In genomic region chr5:28714887-28715286, GRCh38 we compare ENCODE assay signal across 17 cellular contexts.
A peak's percentile ranks its signal among the peaks of the same experiment; 100 is the strongest.
DNase-seq lines count a peak whose midpoint lies in the region; ATAC-seq, FAIRE-seq and TF ChIP-seq lines count a peak whose summit lies in the region.
"Had no signal": no experiment of that assay in that cellular context is flagged by ENCODE, and none has a peak within 500 bp of the region (broad histone marks: within the 10 kb centered on the region; RNA-seq: fewer than 3 reads in every experiment).

No MANE protein-coding gene starts in this region.

- no peaks in the 10 kb centered on the region for H3F3A ChIP-seq in neural cell (ENCODE audit: insufficient read depth, low read length, poor library complexity, severe bottlenecking)

- in situ Hi-C loops in K562 (cut with MboI) = no loop called here

- peak; percentile 24 for DNase-seq in SK-N-DZ (ENCODE audit: low spot score)
- DNase-seq in K562 (ENCODE audit: extremely low read depth in 1 of 4, low spot score in 3 of 4) = no peak
- no peak for DNase-seq in chondrocyte (ENCODE audit: low spot score)
- DNase-seq in GM10266 (ENCODE audit: extremely low spot score) = no peak
- no peak for DNase-seq in Right ventricle myocardium inferior (ENCODE audit: missing footprints)
- DNase-seq: C1 segment of cervical spinal cord; Calu3; CD8-positive, alpha-beta memory T cell; DMS53; DMS79 treated with DMSO at 0.1 percent for 48 hours; GF-D8; GM23248; H9 had no signal

- POLR2A ChIA-PET in K562 (lab: Yijun Ruan, JAX) = no interaction called here

- intact Hi-C loops in K562 (cut with micrococcal nuclease) = no loop called here
- intact Hi-C loops in Right ventricle myocardium inferior (cut with DNase I) = no loop called here

- TF ChIP-seq CTCF in K562 (IDR thresholded peaks at IDR 0.05 in 2 of 3, conservative IDR thresholded peaks at IDR 0.05 in 1 of 3; ENCODE audit: insufficient read depth in 2 of 3, low read depth in 1 of 3, low read length in 3 of 3) (no peak), neural cell (IDR thresholded peaks at IDR 0.05; ENCODE audit: poor library complexity, severe bottlenecking) (no peak), chondrocyte (IDR thresholded peaks at IDR 0.05) (no peak), GM10266 (IDR thresholded peaks at IDR 0.05; ENCODE audit: control insufficient read depth, insufficient read depth, low read depth, missing control alignments) (no peak)

- no peak for TF ChIP-seq POLR2A in K562 (conservative IDR thresholded peaks at IDR 0.05)

- no peak overlapping the region for H3K4me2 ChIP-seq in K562 (ENCODE audit: insufficient read depth, low read length)
- H3K4me2 ChIP-seq in neural cell (ENCODE audit: low read length) = no peak overlapping the region

- H2AFZ ChIP-seq in K562 (ENCODE audit: low read depth, low read length) (no peak overlapping the region), neural cell (ENCODE audit: low read depth, low read length) (no peak overlapping the region)
- H2AFZ ChIP-seq: GM23248 had no signal

- no peaks in the 10 kb centered on the region for H3K4me1 Mint-ChIP-seq in chondrocyte (ENCODE audit: low read depth)
- H3K4me1 Mint-ChIP-seq: CD8-positive, alpha-beta memory T cell; H9 had no signal

- no peak overlapping the region for H3K27ac ChIP-seq in K562 (ENCODE audit: extremely low read depth, low read depth, low read length)
- no peak overlapping the region for H3K27ac ChIP-seq in neural cell (ENCODE audit: low read length)
- H3K27ac ChIP-seq: GM23248 had no signal

- H3K79me2 ChIP-seq in K562 (ENCODE audit: control insufficient read depth, insufficient read depth, low read length) (no peaks in the 10 kb centered on the region), neural cell (replicated peaks; ENCODE audit: insufficient read depth, low read length) (no peaks in the 10 kb centered on the region)

- H3K4me1 ChIP-seq in K562 (replicated peaks in 1 of 2; ENCODE audit: control insufficient read depth in 2 of 2, insufficient read depth in 2 of 2, low read length in 2 of 2) = no peaks in the 10 kb centered on the region

- no peaks in the 10 kb centered on the region for H3K9me2 ChIP-seq in neural cell (ENCODE audit: insufficient read depth, low read length)

- CTCF ChIA-PET in K562 (lab: Yijun Ruan, JAX; ENCODE audit: low intra/inter-chr PET ratio) = no interaction called here

- H3K4me3 ChIP-seq in K562 = no peak overlapping the region
- H3K4me3 ChIP-seq in neural cell (ENCODE audit: low read length) = no peak overlapping the region
- H3K4me3 ChIP-seq: GM23248 had no signal

- TF ChIP-seq EP300 in K562 (IDR thresholded peaks at IDR 0.05; ENCODE audit: low read length) (no peak), neural cell (conservative IDR thresholded peaks at IDR 0.05; ENCODE audit: poor library complexity, severe bottlenecking) (peak; percentile 88)

- no peak overlapping the region for H3K9ac ChIP-seq in K562 (ENCODE audit: insufficient read depth in 1 of 2, low read depth in 2 of 2, low read length in 2 of 2)
- H3K9ac ChIP-seq in neural cell (ENCODE audit: low read length) = no peak overlapping the region
- H3K9ac ChIP-seq: GM23248 had no signal

- ATAC-seq in K562 (no peak), Right ventricle myocardium inferior (no peak)
- ATAC-seq: HCT116 had no signal

- H3K36me3 ChIP-seq in K562 (ENCODE audit: control insufficient read depth, insufficient read depth, low read length) = no peaks in the 10 kb centered on the region
- no peaks in the 10 kb centered on the region for H3K36me3 ChIP-seq in neural cell (ENCODE audit: insufficient read depth, low read length)

- peak; percentile 59 for FAIRE-seq in K562 (lab: Jason Lieb, UNC)
- FAIRE-seq: GM12892, H1 had no signal

- no peak overlapping the region for H3K4me3 Mint-ChIP-seq in chondrocyte (ENCODE audit: unreplicated experiment)
- H3K4me3 Mint-ChIP-seq: CD8-positive, alpha-beta memory T cell; H9 had no signal

- H4K20me1 ChIP-seq in K562 (replicated peaks; ENCODE audit: control insufficient read depth, insufficient read depth, low read length) (no peaks in the 10 kb centered on the region), neural cell (ENCODE audit: insufficient read depth) (no peaks in the 10 kb centered on the region)

- peaks cover 9% of the 10 kb centered on the region for H3K27me3 Mint-ChIP-seq in chondrocyte (ENCODE audit: low read depth)
- H3K27me3 Mint-ChIP-seq: CD8-positive, alpha-beta memory T cell had no signal

- no peaks in the 10 kb centered on the region for H3K9me1 ChIP-seq in K562 (ENCODE audit: control insufficient read depth, insufficient read depth, low read length)

- no peaks in the 10 kb centered on the region for H3K9me3 Mint-ChIP-seq in chondrocyte (ENCODE audit: low read depth)
- H3K9me3 Mint-ChIP-seq: H9 had no signal

- H3K27ac Mint-ChIP-seq in chondrocyte (ENCODE audit: unreplicated experiment) = no peak overlapping the region
- H3K27ac Mint-ChIP-seq: CD8-positive, alpha-beta memory T cell; H9 had no signal

- TF ChIP-seq RAD21 in K562 (CRISPR knock-in tag; conservative IDR thresholded peaks at IDR 0.05 in 1 of 2, IDR thresholded peaks at IDR 0.05 in 1 of 2) (no peak), neural cell (conservative IDR thresholded peaks at IDR 0.05) (no peak)

- H3K36me3 Mint-ChIP-seq in chondrocyte (ENCODE audit: low read depth) = no peaks in the 10 kb centered on the region
- H3K36me3 Mint-ChIP-seq: CD8-positive, alpha-beta memory T cell had no signal

- BruUV-seq in K562 (replicated peaks; lab: Mats Ljungman, UMichigan) = no TSS peak

- H3K9me3 ChIP-seq in K562 (replicated peaks; ENCODE audit: control insufficient read depth, insufficient read depth, low read depth, low read length) (no peaks in the 10 kb centered on the region), neural cell (ENCODE audit: low read length) (no peaks in the 10 kb centered on the region)

- WGBS in K562 (ENCODE audit: insufficient coverage, low coverage, missing lambda C conversion rate) = 0% methylated on average over 2 of the region's 2 CpGs

- H3K27me3 ChIP-seq in K562 (ENCODE audit: control insufficient read depth in 2 of 2, insufficient read depth in 2 of 2, low read length in 2 of 2) (no peaks in the 10 kb centered on the region), neural cell (ENCODE audit: insufficient read depth, low read depth, low read length) (no peaks in the 10 kb centered on the region)

TF ChIP-seq in K562, 482 proteins besides CTCF, POLR2A, EP300 and RAD21 (continues in another document):
- no peak for TF ChIP-seq JUND (IDR thresholded peaks at IDR 0.05; ENCODE audit: borderline replicate concordance, low read depth, low read length)
- no peak for TF ChIP-seq JUND (tag; IDR thresholded peaks at IDR 0.05; ENCODE audit: borderline replicate concordance, low read depth, low read length)
- no peak for TF ChIP-seq MNT (conservative IDR thresholded peaks at IDR 0.05)
- no peak for TF ChIP-seq BRF2 (IDR thresholded peaks at IDR 0.05; ENCODE audit: borderline replicate concordance, insufficient read depth, insufficient read length)

TF ChIP-seq in neural cell, 6 proteins besides CTCF, POLR2A, EP300 and RAD21:
- TF ChIP-seq MXI1 (conservative IDR thresholded peaks at IDR 0.05; ENCODE audit: poor library complexity, severe bottlenecking) (no peak), REST (IDR thresholded peaks at IDR 0.05; ENCODE audit: borderline replicate concordance) (peak; percentile 74), TAF1 (IDR thresholded peaks at IDR 0.05; ENCODE audit: low read depth) (no peak), POLR2AphosphoS5 (IDR thresholded peaks at IDR 0.05) (peak; percentile 64), SMC3 (conservative IDR thresholded peaks at IDR 0.05; ENCODE audit: poor library complexity) (no peak), EZH2 (IDR thresholded peaks at IDR 0.05; ENCODE audit: borderline replicate concordance, insufficient read depth, low read length, poor library complexity, severe bottlenecking) (no peak)
